Comparison of ENCODE assay signal across 8 cellular contexts in genomic region chr5:81851481-81852178, GRCh38.
DNase-seq lines count a peak whose midpoint lies in the region; ATAC-seq and TF ChIP-seq lines count a peak whose summit lies in the region.

No MANE protein-coding gene starts in this region.

- H3K27ac ChIP-seq in KOPT-K1 (ENCODE audit: low read depth, low read length, poor library complexity, severe bottlenecking), result peak overlapping the region; percentile 99
- peak overlapping the region; percentile 77 to 94 (median 84) for H3K27ac ChIP-seq in Peyer's patch
- peak overlapping the region; percentile 71 to 94 (median 86) for H3K27ac ChIP-seq in esophagus squamous epithelium
- peak overlapping the region; percentile 84 for H3K27ac ChIP-seq in muscle layer of duodenum (ENCODE audit: low read length)

- intact Hi-C loops in esophagus squamous epithelium (cut with DNase I), result loop anchor here (2.0 to 5.0 kb wide), 2 partner anchors 64 to 101 kb away; partner anchors contain the start of gene SSBP2

- H3K4me1 ChIP-seq in Peyer's patch (peaks cover 0 to 26% (median 1%) of the 10 kb centered on the region in 4 donors), esophagus squamous epithelium (peaks cover 23 to 91% (median 37%) of the 10 kb centered on the region in 3 donors), muscle layer of duodenum (ENCODE audit: control insufficient read depth in 1 of 2, insufficient read depth in 2 of 2, low read length in 2 of 2) (peaks cover 20 to 41% of the 10 kb centered on the region in 2 donors)

- ATAC-seq in GM21723 (IDR thresholded peaks at IDR 0.05; ENCODE audit: unreplicated experiment), result peak; percentile 88

- H3K27me3 ChIP-seq in Peyer's patch (no peaks in the 10 kb centered on the region), esophagus squamous epithelium (no peaks in the 10 kb centered on the region), muscle layer of duodenum (ENCODE audit: low read depth, low read length) (no peaks in the 10 kb centered on the region)

- 0% methylated on average over 25 to 28 of the region's 31 CpGs for WGBS in esophagus squamous epithelium, 2 donors

- H3K36me3 ChIP-seq in KOPT-K1 (ENCODE audit: insufficient read depth, low read length), result no peaks in the 10 kb centered on the region
- no peaks in the 10 kb centered on the region for H3K36me3 ChIP-seq in Peyer's patch
- no peaks in the 10 kb centered on the region for H3K36me3 ChIP-seq in esophagus squamous epithelium
- H3K36me3 ChIP-seq in muscle layer of duodenum (ENCODE audit: control insufficient read depth in 1 of 2, insufficient read depth in 2 of 2, low read length in 2 of 2), result no peaks in the 10 kb centered on the region

- no peaks in the 10 kb centered on the region for H3K9me3 ChIP-seq in KOPT-K1 (ENCODE audit: insufficient read depth, low read length, poor library complexity, severe bottlenecking)
- no peaks in the 10 kb centered on the region for H3K9me3 ChIP-seq in Peyer's patch
- H3K9me3 ChIP-seq in esophagus squamous epithelium, result no peaks in the 10 kb centered on the region
- no peaks in the 10 kb centered on the region for H3K9me3 ChIP-seq in muscle layer of duodenum (ENCODE audit: control insufficient read depth in 1 of 2, low read length in 2 of 2)

- H3K4me3 ChIP-seq in Peyer's patch (peak overlapping the region; percentile 35 to 69 (median 52)), esophagus squamous epithelium (peak overlapping the region; percentile 26 to 73 (median 49)), muscle layer of duodenum (ENCODE audit: low read depth in 1 of 2, low read length in 2 of 2) (peak overlapping the region; percentile 62 to 66)

- DNase-seq in DMS53 (lab: John Stamatoyannopoulos, UW) (peak; percentile 97), Peyer's patch (peak; percentile 87 to 97 (median 94)), activated T-helper 1 cell treated with Interleukin-2 at 50 U/mL for 16 hours (ENCODE audit: low read depth) (peak; percentile 79), esophagus squamous epithelium (lab: John Stamatoyannopoulos, UW) (peak; percentile 62)
- DNase-seq in stimulated activated CD8-positive, alpha-beta memory T cell treated with anti-CD3 and anti-CD28 coated beads, Interleukin-7, amount 100 ng/mL, for 24 hours (ENCODE audit: low read depth), result peak; percentile 68

- TF ChIP-seq CTCF in Peyer's patch (IDR thresholded peaks at IDR 0.05), result peak in 2 of 6 experiments; percentile 10 to 24
- TF ChIP-seq CTCF in esophagus squamous epithelium (IDR thresholded peaks at IDR 0.05), result peak in 2 of 6 experiments; percentile 10 to 22

- peak; percentile 45 to 61 for TF ChIP-seq POLR2A in Peyer's patch (IDR thresholded peaks at IDR 0.05)
- peak in 1 of 4 donors; percentile 52 for TF ChIP-seq POLR2A in esophagus squamous epithelium (IDR thresholded peaks at IDR 0.05)

Comparison
In these comparisons a context has a peak if more than half of its experiments do, and no peak if none do; other contexts are left out.
1. Peak in every context shown above with its lines: DNase-seq, ATAC-seq, H3K4me3 ChIP-seq and H3K27ac ChIP-seq.